Comparison of ENCODE assay signal across 1 cellular context in genomic region chr2:108396845-108397244, GRCh38.
TF ChIP-seq lines count a peak whose summit lies in the region.

No MANE protein-coding gene starts in this region.

TF ChIP-seq in WTC11, 78 proteins besides CTCF, POLR2A, EP300 and RAD21 (continued from another document):
- TF ChIP-seq E2F1 (CRISPR knock-in tag; IDR thresholded peaks at IDR 0.05) (no peak), SOX15 (CRISPR knock-in tag; IDR thresholded peaks at IDR 0.05) (no peak)
